8 cellular contexts compared by ENCODE assay signal in genomic region chr2:166361351-166362153, GRCh38. TPM values are rescaled to one million over a fixed set of nuclear protein-coding genes. Genes with fewer than 3 reads are reported as not detected.
A peak's percentile ranks its signal among the peaks of the same experiment; 100 is the strongest.
DNase-seq lines count a peak whose midpoint lies in the region; ATAC-seq, FAIRE-seq and TF ChIP-seq lines count a peak whose summit lies in the region.

No MANE protein-coding gene starts in this region.

- H3K4me3 ChIP-seq in IMR-90 (ENCODE audit: insufficient read depth, low read depth, low read length) (no peak overlapping the region), adrenal gland (no peak overlapping the region)

- H3K9ac ChIP-seq in IMR-90 (ENCODE audit: low read depth, low read length): no peak overlapping the region

- WGBS in IMR-90 (ENCODE audit: extremely low coverage in 2 of 2, insufficient read length in 1 of 2), 2 experiments: 17 to 100% methylated on average over 1 of the region's 3 CpGs
- WGBS in adrenal gland, 4 donors: 54 to 63% (median 61%) methylated on average over 3 of the region's 3 CpGs

- H3K27me3 ChIP-seq in IMR-90 (ENCODE audit: control insufficient read depth, insufficient read depth, low read length): no peaks in the 10 kb centered on the region
- no peaks in the 10 kb centered on the region for H3K27me3 ChIP-seq in adrenal gland

- H3K4me1 ChIP-seq in IMR-90 (ENCODE audit: control insufficient read depth, insufficient read depth, low read length) (peaks cover 3% of the 10 kb centered on the region), adrenal gland (replicated peaks in 1 of 2) (no peaks in the 10 kb centered on the region)

- POLR2A ChIA-PET in IMR-90 (lab: Charles Lee; ENCODE audit: unreplicated experiment): no interaction called here

- no peak overlapping the region for H2BK15ac ChIP-seq in IMR-90 (ENCODE audit: low read depth, low read length)

- dilution Hi-C loops in IMR-90 (cut with HindIII; ENCODE audit: low sequenced_read_pairs, unreplicated experiment): no loop called here

- peak; percentile 5 to 30 for DNase-seq in NCI-H2081 (lab: John Stamatoyannopoulos, UW)
- DNase-seq in NCI-H2081 treated with DMSO at 0.1 percent for 48 hours (lab: John Stamatoyannopoulos, UW): no peak
- DNase-seq in IMR-90: peak; percentile 69
- no peak for DNase-seq in adrenal gland
- peak; percentile 24 for DNase-seq in medulla oblongata (ENCODE audit: extremely low spot score)
- DNase-seq in HuH-7.5 (ENCODE audit: low spot score): no peak
- no peak for DNase-seq in HTR-8/SVneo (ENCODE audit: insufficient read length, low spot score)
- DNase-seq in cerebellar cortex (ENCODE audit: low spot score): no peak

- in situ Hi-C loops in IMR-90 (cut with MboI; ENCODE audit: low sequenced_read_pairs): no loop called here

- H4K91ac ChIP-seq in IMR-90 (ENCODE audit: insufficient read depth, low read depth, low read length): no peak overlapping the region

- H3K36me3 ChIP-seq in IMR-90 (ENCODE audit: control insufficient read depth, insufficient read depth, low read length): no peaks in the 10 kb centered on the region
- H3K36me3 ChIP-seq in adrenal gland (replicated peaks in 1 of 2): no peaks in the 10 kb centered on the region

- H2AK5ac ChIP-seq in IMR-90 (ENCODE audit: low read depth, low read length): no peak overlapping the region

- CTCF ChIA-PET in IMR-90 (lab: Yijun Ruan, JAX): interaction anchor here (0.5 to 1.7 kb wide), 6 partner anchors 10 to 44 kb away, joined by 3 to 11 read pairs (median 3); partner anchors contain the start of gene SCN9A

- no peak overlapping the region for H3K18ac ChIP-seq in IMR-90 (ENCODE audit: low read depth, low read length)

- no peaks in the 10 kb centered on the region for H4K20me1 ChIP-seq in IMR-90 (ENCODE audit: insufficient read depth, low read length)

- H3K14ac ChIP-seq in IMR-90 (replicated peaks; ENCODE audit: low read depth, low read length): no peak overlapping the region; the same call in 1 of the 2 replicates

- peak overlapping the region; percentile 80 for H2BK5ac ChIP-seq in IMR-90 (ENCODE audit: low read depth, low read length, poor library complexity, severe bottlenecking)

- no TSS peak for BruUV-seq in IMR-90 (replicated peaks; lab: Mats Ljungman, UMichigan)

- H3K9me1 ChIP-seq in IMR-90 (ENCODE audit: insufficient read depth, low read length): no peaks in the 10 kb centered on the region

- H3K4me2 ChIP-seq in IMR-90 (ENCODE audit: low read depth, low read length): peak overlapping the region; percentile 12; the same call in 1 of the 2 replicates

- no peak overlapping the region for H2BK120ac ChIP-seq in IMR-90 (ENCODE audit: low read depth, low read length)

- TF ChIP-seq CTCF in IMR-90 (conservative IDR thresholded peaks at IDR 0.05; ENCODE audit: low read depth, low read length) (peak; percentile 54), adrenal gland (IDR thresholded peaks at IDR 0.05) (peak in 4 of 6 experiments; percentile 15 to 46 (median 26))

- H3K4ac ChIP-seq in IMR-90 (ENCODE audit: low read depth, low read length): no peak overlapping the region

- H3K9me3 ChIP-seq in IMR-90 (ENCODE audit: control insufficient read depth, insufficient read depth, low read length) (no peaks in the 10 kb centered on the region), adrenal gland (replicated peaks in 1 of 3) (no peaks in the 10 kb centered on the region)

- no peak overlapping the region for H2BK20ac ChIP-seq in IMR-90 (ENCODE audit: low read depth, low read length)

- H3K56ac ChIP-seq in IMR-90 (ENCODE audit: extremely low read depth, insufficient read depth, low read length): no peak overlapping the region

- TF ChIP-seq RAD21 in IMR-90 (IDR thresholded peaks at IDR 0.05; ENCODE audit: low read length): peak; percentile 57

- intact Hi-C loops in IMR-90 (cut with micrococcal nuclease): loop anchor here (1.0 to 5.0 kb wide), 3 partner anchors 44 to 155 kb away; no protein-coding TSS in a partner anchor
- intact Hi-C loops in adrenal gland (cut with DNase I): no loop called here

- no peak overlapping the region for H2AFZ ChIP-seq in IMR-90 (replicated peaks; ENCODE audit: low read length, poor library complexity)

- TF ChIP-seq POLR2A in IMR-90 (IDR thresholded peaks at IDR 0.05; ENCODE audit: low read depth, low read length): no peak
- TF ChIP-seq POLR2A in adrenal gland (IDR thresholded peaks at IDR 0.05): no peak

- peak; percentile 79 for ATAC-seq in IMR-90 (ENCODE audit: low read depth)

- H3K79me1 ChIP-seq in IMR-90 (ENCODE audit: low read depth in 1 of 2, low read length in 2 of 2): peaks cover 9 to 34% of the 10 kb centered on the region in 2 experiments

- peak overlapping the region; percentile 28; the same call in 1 of the 2 replicates for H3K27ac ChIP-seq in IMR-90 (ENCODE audit: insufficient read depth, low read length)
- no peak overlapping the region for H3K27ac ChIP-seq in adrenal gland

- no peak overlapping the region for H2AK9ac ChIP-seq in IMR-90 (replicated peaks; ENCODE audit: low read depth, low read length, poor library complexity)

- no peak overlapping the region for H4K5ac ChIP-seq in IMR-90 (ENCODE audit: low read depth, low read length)

- no peak overlapping the region for H3K23ac ChIP-seq in IMR-90 (ENCODE audit: low read depth, low read length)

- peak overlapping the region in 1 of 2 experiments; percentile 43; a peak in 2 of 4 replicates for H4K8ac ChIP-seq in IMR-90 (ENCODE audit: low read depth in 2 of 2, low read length in 2 of 2)

- no peak for FAIRE-seq in HTR-8/SVneo (lab: Jason Lieb, UNC)

TF ChIP-seq in IMR-90, 13 proteins besides CTCF, POLR2A, EP300 and RAD21:
- TF ChIP-seq MAZ (IDR thresholded peaks at IDR 0.05; ENCODE audit: borderline replicate concordance, low read depth, low read length): no peak
- TF ChIP-seq CEBPB (IDR thresholded peaks at IDR 0.05; ENCODE audit: low read depth, low read length): peak; percentile 80
- no peak for TF ChIP-seq CHD1 (IDR thresholded peaks at IDR 0.05; ENCODE audit: low read depth, low read length)
- TF ChIP-seq RCOR1 (IDR thresholded peaks at IDR 0.05; ENCODE audit: insufficient replicate concordance, low read length): no peak
- no peak for TF ChIP-seq MXI1 (IDR thresholded peaks at IDR 0.05; ENCODE audit: borderline replicate concordance, low read depth, low read length)
- no peak for TF ChIP-seq ELK1 (IDR thresholded peaks at IDR 0.05; ENCODE audit: borderline replicate concordance, low read depth, low read length)
- TF ChIP-seq MAFK (IDR thresholded peaks at IDR 0.05; ENCODE audit: low read depth, low read length): no peak
- TF ChIP-seq BHLHE40 (IDR thresholded peaks at IDR 0.05; ENCODE audit: low read depth, low read length): no peak
- TF ChIP-seq SMC3 (IDR thresholded peaks at IDR 0.05; ENCODE audit: low read depth, low read length): 0 out of 2 replicates have a peak, but pooled peaks have one; percentile 23

RNA-seq across cellular contexts. Expression of gene SCN9A, which starts 14.2 kb away (rescaled TPM):
- total RNA-seq in IMR-90 (2012; rRNA removed): 135 and 179 TPM in 2 replicates
- polyA plus RNA-seq in IMR-90 (2012; rRNA removed): 33.7 and 40.1 TPM in 2 replicates
- 8.0 and 18.0 TPM in 2 replicates for polyA plus RNA-seq in IMR-90 (2012; cell fraction: cytosol; rRNA removed)
- 10.6 and 92.5 TPM in 2 replicates for polyA plus RNA-seq in IMR-90 (2012; cell fraction: nucleus; rRNA removed; ENCODE audit: low replicate concordance)
- total RNA-seq in adrenal gland: 1 to 10 TPM in 6 of 8 donors, under 1 TPM in 2; 0.30 to 3.8 (median 1.7) TPM
- polyA plus RNA-seq in adrenal gland: 1 to 10 TPM in 2 of 3 donors, under 1 TPM in 1; 0.61 to 2.1 (median 1.1) TPM

Comparison
In these comparisons a context has a peak if more than half of its experiments do, and no peak if none do; other contexts are left out.
1. DNase-seq: peak in NCI-H2081 (2 of 2), IMR-90 (single experiment) and medulla oblongata (single experiment); none in NCI-H2081 treated with DMSO at 0.1 percent for 48 hours (single experiment), adrenal gland (0 of 7), HuH-7.5 (single experiment), HTR-8/SVneo (single experiment) and cerebellar cortex (single experiment).
2. RNA of gene SCN9A, which starts 14.2 kb away (total RNA-seq): 135 to 179 TPM in IMR-90; 0.30 to 3.8 TPM in adrenal gland; every median in the first group is over 10 times any median in the second.